12 cellular contexts compared by ENCODE assay signal in genomic region chr15:65954289-65954741, GRCh38.
A peak's percentile ranks its signal among the peaks of the same experiment; 100 is the strongest.
DNase-seq lines count a peak whose midpoint lies in the region; ATAC-seq and TF ChIP-seq lines count a peak whose summit lies in the region.
"Had no signal": no experiment of that assay in that cellular context is flagged by ENCODE, and none has a peak within 500 bp of the region (broad histone marks: within the 10 kb centered on the region; RNA-seq: fewer than 3 reads in every experiment).

No MANE protein-coding gene starts in this region.

- CTCF ChIA-PET in IMR-90 (lab: Yijun Ruan, JAX) = no interaction called here
- CTCF ChIA-PET in activated CD8-positive, alpha-beta T cell treated with anti-CD3 and anti-CD28 coated beads for 36 hours (lab: Charles Lee) = no interaction called here

- peaks cover 21% of the 10 kb centered on the region for H3K27me3 ChIP-seq in IMR-90 (ENCODE audit: control insufficient read depth, insufficient read depth, low read length)

- no peak overlapping the region for H2BK120ac ChIP-seq in IMR-90 (ENCODE audit: low read depth, low read length)

- H4K20me1 ChIP-seq in IMR-90 (ENCODE audit: insufficient read depth, low read length) = 0 out of 2 replicates have a peak, but pooled peaks cover 4% of the 10 kb centered on the region

- H2BK20ac ChIP-seq in IMR-90 (ENCODE audit: low read depth, low read length) = no peak overlapping the region

- H3K9me3 ChIP-seq in IMR-90 (ENCODE audit: control insufficient read depth, insufficient read depth, low read length) = no peaks in the 10 kb centered on the region
- H3K9me3 ChIP-seq: thoracic aorta had no signal

- no peak overlapping the region for H3K27ac Mint-ChIP-seq in activated CD8-positive, alpha-beta T cell treated with anti-CD3 and anti-CD28 coated beads for 36 hours
- H3K27ac Mint-ChIP-seq: activated T-helper 17 cell treated with anti-CD3 and anti-CD28 coated beads, Interleukin-2, amount 50 U/mL, for 72 hours had no signal

- no peak overlapping the region for H3K4me3 ChIP-seq in IMR-90 (ENCODE audit: insufficient read depth, low read depth, low read length)
- H3K4me3 ChIP-seq in fibroblast of pulmonary artery (replicated peaks; ENCODE audit: low read depth, low read length) = no peak overlapping the region
- H3K4me3 ChIP-seq: thoracic aorta had no signal

- no peak overlapping the region for H3K4ac ChIP-seq in IMR-90 (ENCODE audit: low read depth, low read length)

- no peak overlapping the region for H3K23ac ChIP-seq in IMR-90 (ENCODE audit: low read depth, low read length)

- no peaks in the 10 kb centered on the region for H3K36me3 ChIP-seq in IMR-90 (ENCODE audit: control insufficient read depth, insufficient read depth, low read length)
- H3K36me3 ChIP-seq: thoracic aorta had no signal

- no peak overlapping the region for H3K4me3 Mint-ChIP-seq in activated CD8-positive, alpha-beta T cell treated with anti-CD3 and anti-CD28 coated beads for 36 hours
- H3K4me3 Mint-ChIP-seq: activated T-helper 17 cell treated with anti-CD3 and anti-CD28 coated beads, Interleukin-2, amount 50 U/mL, for 72 hours had no signal

- no TSS peak for BruUV-seq in IMR-90 (replicated peaks; lab: Mats Ljungman, UMichigan)

- DNase-seq in COLO829 (ENCODE audit: low spot score) (peak; percentile 89), IMR-90 (peak; percentile 18), RPMI8226 (peak; percentile 76), fibroblast of pulmonary artery (ENCODE audit: low read depth) (peak; percentile 80)
- no peak for DNase-seq in activated CD8-positive, alpha-beta T cell treated with anti-CD3 and anti-CD28 coated beads for 36 hours
- no peak for DNase-seq in stimulated activated CD4-positive, alpha-beta T cell treated with anti-CD3 and anti-CD28 coated beads, Interleukin-4, amount 100 ng/mL, for 1 hour
- no peak for DNase-seq in stimulated activated naive CD8-positive, alpha-beta T cell treated with anti-CD3 and anti-CD28 coated beads, Interleukin-15, Interleukin-2, amounts not matched to agents 100 U/mL and 50 U/mL, for 24 hours
- DNase-seq: NCI-H187 treated with DMSO at 0.1 percent for 48 hours; stimulated activated CD4-positive, alpha-beta T cell treated with anti-CD3 and anti-CD28 coated beads, Interleukin-2, amount 100 ng/mL, for 48 hours had no signal

- H2AK9ac ChIP-seq in IMR-90 (replicated peaks; ENCODE audit: low read depth, low read length, poor library complexity) = no peak overlapping the region

- no peaks in the 10 kb centered on the region for H3K4me1 ChIP-seq in IMR-90 (ENCODE audit: control insufficient read depth, insufficient read depth, low read length)

- no peak for TF ChIP-seq POLR2A in IMR-90 (IDR thresholded peaks at IDR 0.05; ENCODE audit: low read depth, low read length)

- dilution Hi-C loops in IMR-90 (cut with HindIII; ENCODE audit: low sequenced_read_pairs, unreplicated experiment) = no loop called here

- no peak overlapping the region for H3K9ac ChIP-seq in IMR-90 (ENCODE audit: low read depth, low read length)

- no peak overlapping the region for H2BK5ac ChIP-seq in IMR-90 (ENCODE audit: low read depth, low read length, poor library complexity, severe bottlenecking)

- TF ChIP-seq CTCF in IMR-90 (conservative IDR thresholded peaks at IDR 0.05; ENCODE audit: low read depth, low read length) (no peak), fibroblast of pulmonary artery (IDR thresholded peaks at IDR 0.05; ENCODE audit: low read length, missing control alignments) (no peak)
- TF ChIP-seq CTCF in activated CD8-positive, alpha-beta T cell treated with anti-CD3 and anti-CD28 coated beads for 36 hours (IDR thresholded peaks at IDR 0.05) = no peak

- no peak for ATAC-seq in IMR-90 (ENCODE audit: low read depth)
- ATAC-seq in HG02623 (IDR thresholded peaks at IDR 0.05; ENCODE audit: unreplicated experiment) = no peak
- ATAC-seq in activated CD8-positive, alpha-beta T cell treated with anti-CD3 and anti-CD28 coated beads for 36 hours = no peak
- no peak for ATAC-seq in stimulated activated naive CD8-positive, alpha-beta T cell treated with anti-CD3 and anti-CD28 coated beads, Interleukin-15, Interleukin-2, amounts not matched to agents 100 U/mL and 50 U/mL, for 24 hours
- ATAC-seq: activated T-helper 17 cell treated with anti-CD3 and anti-CD28 coated beads, Interleukin-2, amount 50 U/mL, for 72 hours had no signal

- no peak overlapping the region for H2AFZ ChIP-seq in IMR-90 (replicated peaks; ENCODE audit: low read length, poor library complexity)

- no peak overlapping the region for H2BK15ac ChIP-seq in IMR-90 (ENCODE audit: low read depth, low read length)

- H4K8ac ChIP-seq in IMR-90 (ENCODE audit: low read depth in 2 of 2, low read length in 2 of 2) = no peak overlapping the region

- TF ChIP-seq RAD21 in IMR-90 (IDR thresholded peaks at IDR 0.05; ENCODE audit: low read length) = no peak

- H3K9me3 Mint-ChIP-seq in activated CD8-positive, alpha-beta T cell treated with anti-CD3 and anti-CD28 coated beads for 36 hours = no peaks in the 10 kb centered on the region
- H3K9me3 Mint-ChIP-seq: activated T-helper 17 cell treated with anti-CD3 and anti-CD28 coated beads, Interleukin-2, amount 50 U/mL, for 72 hours had no signal

- no peaks in the 10 kb centered on the region for H3K27me3 Mint-ChIP-seq in activated CD8-positive, alpha-beta T cell treated with anti-CD3 and anti-CD28 coated beads for 36 hours

- H4K91ac ChIP-seq in IMR-90 (ENCODE audit: insufficient read depth, low read depth, low read length) = no peak overlapping the region

- in situ Hi-C loops in IMR-90 (cut with MboI; ENCODE audit: low sequenced_read_pairs) = no loop called here

- no peak overlapping the region for H3K4me2 ChIP-seq in IMR-90 (ENCODE audit: low read depth, low read length)

- H3K79me1 ChIP-seq in IMR-90 (ENCODE audit: low read depth in 1 of 2, low read length in 2 of 2) = no peaks in the 10 kb centered on the region

- H2AK5ac ChIP-seq in IMR-90 (ENCODE audit: low read depth, low read length) = no peak overlapping the region

- H3K18ac ChIP-seq in IMR-90 (ENCODE audit: low read depth, low read length) = no peak overlapping the region

- H3K56ac ChIP-seq in IMR-90 (ENCODE audit: extremely low read depth, insufficient read depth, low read length) = no peak overlapping the region

- intact Hi-C loops in IMR-90 (cut with micrococcal nuclease) = no loop called here
- intact Hi-C loops in activated CD8-positive, alpha-beta T cell treated with anti-CD3 and anti-CD28 coated beads for 36 hours (cut with micrococcal nuclease) = no loop called here

- H3K9me1 ChIP-seq in IMR-90 (ENCODE audit: insufficient read depth, low read length) = no peaks in the 10 kb centered on the region

- H3K14ac ChIP-seq in IMR-90 (replicated peaks; ENCODE audit: low read depth, low read length) = no peak overlapping the region

- no peak overlapping the region for H4K5ac ChIP-seq in IMR-90 (ENCODE audit: low read depth, low read length)

- H3K36me3 Mint-ChIP-seq in activated CD8-positive, alpha-beta T cell treated with anti-CD3 and anti-CD28 coated beads for 36 hours (ENCODE audit: low read depth) = no peaks in the 10 kb centered on the region

- H3K4me1 Mint-ChIP-seq in activated CD8-positive, alpha-beta T cell treated with anti-CD3 and anti-CD28 coated beads for 36 hours (ENCODE audit: low read depth) = no peaks in the 10 kb centered on the region

- H3K27ac ChIP-seq in IMR-90 (ENCODE audit: insufficient read depth, low read length) = no peak overlapping the region
- H3K27ac ChIP-seq: thoracic aorta had no signal

- 0% methylated on average over 1 of the region's 4 CpGs; no CpG with 5 or more reads in 1 of the 2 experiments for WGBS in IMR-90 (ENCODE audit: extremely low coverage in 2 of 2, insufficient read length in 1 of 2), 2 experiments

- POLR2A ChIA-PET in IMR-90 (lab: Charles Lee; ENCODE audit: unreplicated experiment) = no interaction called here
- POLR2A ChIA-PET in activated CD8-positive, alpha-beta T cell treated with anti-CD3 and anti-CD28 coated beads for 36 hours (lab: Charles Lee) = no interaction called here

TF ChIP-seq in IMR-90, 13 proteins besides CTCF, POLR2A, EP300 and RAD21:
- TF ChIP-seq FOS (IDR thresholded peaks at IDR 0.05; ENCODE audit: low read depth, low read length) = no peak
- no peak for TF ChIP-seq RFX5 (IDR thresholded peaks at IDR 0.05; ENCODE audit: low read depth, low read length)
- TF ChIP-seq CHD1 (IDR thresholded peaks at IDR 0.05; ENCODE audit: low read depth, low read length) = no peak
- no peak for TF ChIP-seq BHLHE40 (IDR thresholded peaks at IDR 0.05; ENCODE audit: low read depth, low read length)
- TF ChIP-seq CEBPB (IDR thresholded peaks at IDR 0.05; ENCODE audit: low read depth, low read length) = no peak
- TF ChIP-seq RCOR1 (IDR thresholded peaks at IDR 0.05; ENCODE audit: insufficient replicate concordance, low read length) = no peak
- no peak for TF ChIP-seq MAZ (IDR thresholded peaks at IDR 0.05; ENCODE audit: borderline replicate concordance, low read depth, low read length)
- TF ChIP-seq SMC3 (IDR thresholded peaks at IDR 0.05; ENCODE audit: low read depth, low read length) = no peak
- TF ChIP-seq, protein P1, sequence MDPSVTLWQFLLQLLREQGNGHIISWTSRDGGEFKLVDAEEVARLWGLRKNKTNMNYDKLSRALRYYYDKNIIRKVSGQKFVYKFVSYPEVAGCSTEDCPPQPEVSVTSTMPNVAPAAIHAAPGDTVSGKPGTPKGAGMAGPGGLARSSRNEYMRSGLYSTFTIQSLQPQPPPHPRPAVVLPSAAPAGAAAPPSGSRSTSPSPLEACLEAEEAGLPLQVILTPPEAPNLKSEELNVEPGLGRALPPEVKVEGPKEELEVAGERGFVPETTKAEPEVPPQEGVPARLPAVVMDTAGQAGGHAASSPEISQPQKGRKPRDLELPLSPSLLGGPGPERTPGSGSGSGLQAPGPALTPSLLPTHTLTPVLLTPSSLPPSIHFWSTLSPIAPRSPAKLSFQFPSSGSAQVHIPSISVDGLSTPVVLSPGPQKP (IDR thresholded peaks at IDR 0.05; ENCODE audit: borderline replicate concordance, low read depth, low read length) = no peak
- TF ChIP-seq, protein P2, sequence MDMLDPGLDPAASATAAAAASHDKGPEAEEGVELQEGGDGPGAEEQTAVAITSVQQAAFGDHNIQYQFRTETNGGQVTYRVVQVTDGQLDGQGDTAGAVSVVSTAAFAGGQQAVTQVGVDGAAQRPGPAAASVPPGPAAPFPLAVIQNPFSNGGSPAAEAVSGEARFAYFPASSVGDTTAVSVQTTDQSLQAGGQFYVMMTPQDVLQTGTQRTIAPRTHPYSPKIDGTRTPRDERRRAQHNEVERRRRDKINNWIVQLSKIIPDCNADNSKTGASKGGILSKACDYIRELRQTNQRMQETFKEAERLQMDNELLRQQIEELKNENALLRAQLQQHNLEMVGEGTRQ (IDR thresholded peaks at IDR 0.05; ENCODE audit: low read depth, low read length) = no peak
- no peak for TF ChIP-seq NFE2L2 (IDR thresholded peaks at IDR 0.05; ENCODE audit: low read depth, low read length)
- no peak for TF ChIP-seq MAFK (IDR thresholded peaks at IDR 0.05; ENCODE audit: low read depth, low read length)
- no peak for TF ChIP-seq MXI1 (IDR thresholded peaks at IDR 0.05; ENCODE audit: borderline replicate concordance, low read depth, low read length)

Comparison
In these comparisons a context has a peak if more than half of its experiments do, and no peak if none do; other contexts are left out.
1. DNase-seq: peak in COLO829 (single experiment), IMR-90 (single experiment), RPMI8226 (single experiment) and fibroblast of pulmonary artery (single experiment); none in activated CD8-positive, alpha-beta T cell treated with anti-CD3 and anti-CD28 coated beads for 36 hours (single experiment), stimulated activated CD4-positive, alpha-beta T cell treated with anti-CD3 and anti-CD28 coated beads, Interleukin-4, amount 100 ng/mL, for 1 hour (single experiment) and stimulated activated naive CD8-positive, alpha-beta T cell treated with anti-CD3 and anti-CD28 coated beads, Interleukin-15, Interleukin-2, amounts not matched to agents 100 U/mL and 50 U/mL, for 24 hours (single experiment).